8 cellular contexts compared by ENCODE assay signal in the genomic region with DNA sequence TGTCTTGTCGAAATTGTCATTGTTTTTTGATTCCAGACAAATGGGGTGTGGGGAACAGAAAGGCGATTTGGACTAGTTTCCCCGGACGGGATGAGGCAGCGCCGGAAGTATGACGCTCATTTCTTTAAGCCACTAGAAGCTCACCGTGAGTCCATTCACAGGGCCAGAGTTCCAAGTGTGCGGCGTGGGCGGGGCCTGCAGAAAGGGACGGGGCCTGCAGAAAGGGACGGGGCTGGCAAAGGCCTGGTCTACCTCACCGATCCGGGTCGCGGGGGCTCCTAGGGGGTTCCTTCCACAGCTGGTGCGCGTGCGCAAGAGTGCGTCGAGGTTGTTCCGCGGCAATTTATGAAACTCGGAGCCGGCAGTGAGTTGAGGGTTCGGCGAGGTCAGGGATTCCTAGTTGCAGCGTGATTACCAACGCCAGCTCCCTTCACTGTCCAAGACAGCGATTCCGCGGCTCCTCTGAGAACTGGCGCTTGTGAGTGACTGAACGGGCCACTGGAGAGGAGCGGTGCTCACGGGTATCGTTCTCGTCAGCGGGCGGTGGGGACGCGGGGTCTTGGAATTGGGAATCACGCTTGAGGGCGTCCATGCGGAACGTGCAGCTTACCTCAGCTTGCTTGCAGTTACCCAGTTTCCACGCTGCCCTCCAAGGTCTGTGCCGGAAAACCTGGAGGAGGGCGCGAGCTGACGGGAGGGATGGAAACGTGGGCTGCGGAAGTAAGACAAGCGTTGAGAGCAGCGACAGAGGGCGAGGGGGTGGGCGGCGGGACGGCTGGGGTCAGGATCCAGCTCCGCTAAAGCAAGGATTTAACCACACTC. TPM values are rescaled to one million over a fixed set of nuclear protein-coding genes. Genes with fewer than 3 reads are reported as not detected.
DNase-seq lines count a peak whose midpoint lies in the region; ATAC-seq and TF ChIP-seq lines count a peak whose summit lies in the region.

TSS of gene ZNF215 (plus strand) at position 219 of the 822 bp plus-strand sequence. CDS start 5,847 bp downstream, outside the sequence.

- peaks cover 0 to 7% (median 2%) of the 10 kb centered on the region in 4 donors for H3K4me1 ChIP-seq in Peyer's patch
- H3K4me1 ChIP-seq in body of pancreas = peaks cover 10% of the 10 kb centered on the region
- peaks cover 2% of the 10 kb centered on the region for H3K4me1 ChIP-seq in iPS-15b (ENCODE audit: control insufficient read depth, insufficient read depth, low read length)

- H3K4me3 ChIP-seq in Peyer's patch (peak within 1 kb of the TSS; percentile 56 to 92 (median 61)), body of pancreas (peak within 1 kb of the TSS; percentile 39 to 68), iPS-15b (ENCODE audit: low read depth, low read length) (peak within 1 kb of the TSS; percentile 93)

- no peak for TF ChIP-seq POLR2A in Peyer's patch (IDR thresholded peaks at IDR 0.05)
- TF ChIP-seq POLR2A in body of pancreas (IDR thresholded peaks at IDR 0.05) = peak in 2 of 3 donors; percentile 45 to 50

- TF ChIP-seq CTCF in Peyer's patch (IDR thresholded peaks at IDR 0.05) (no peak), body of pancreas (IDR thresholded peaks at IDR 0.05) (no peak)

- H3K27ac ChIP-seq in Peyer's patch (peak within 1 kb of the TSS; percentile 24 to 85 (median 62)), body of pancreas (peak within 1 kb of the TSS in 3 of 4 donors; percentile 58 to 70 (median 59))

- H3K27me3 ChIP-seq in Peyer's patch (no peaks in the 10 kb centered on the region), body of pancreas (no peaks in the 10 kb centered on the region), iPS-15b (ENCODE audit: control insufficient read depth, insufficient read depth, low read length) (no peaks in the 10 kb centered on the region)

- DNase-seq in DMS53 (lab: John Stamatoyannopoulos, UW) (peak; percentile 97), Peyer's patch (peak; percentile 73 to 91 (median 86)), body of pancreas (peak; percentile 76 to 85 (median 79)), sciatic nerve (ENCODE audit: low spot score) (peak; percentile 69), NCI-H2029 treated with DMSO at 0.1 percent for 48 hours (lab: John Stamatoyannopoulos, UW) (no peak)

- H3K9me3 ChIP-seq in Peyer's patch = no peaks in the 10 kb centered on the region
- H3K9me3 ChIP-seq in body of pancreas = no peaks in the 10 kb centered on the region
- no peaks in the 10 kb centered on the region for H3K9me3 ChIP-seq in iPS-15b (ENCODE audit: control insufficient read depth, insufficient read depth, low read length)

- no peaks in the 10 kb centered on the region for H3K36me3 ChIP-seq in Peyer's patch
- no peaks in the 10 kb centered on the region for H3K36me3 ChIP-seq in body of pancreas (replicated peaks in 1 of 2; ENCODE audit: insufficient read depth in 1 of 2, low read depth in 2 of 2)
- no peaks in the 10 kb centered on the region for H3K36me3 ChIP-seq in iPS-15b (ENCODE audit: control insufficient read depth, insufficient read depth, low read length)

- peak within 1 kb of the TSS; percentile 86 for H3K9ac ChIP-seq in iPS-15b (ENCODE audit: low read depth, low read length)

- intact Hi-C loops in body of pancreas (cut with DNase I) (no loop called here), sciatic nerve (cut with DNase I) (no loop called here)

- 2 to 4% methylated on average over 26 to 60 of the region's 61 CpGs for WGBS in body of pancreas, 2 donors

- peak; percentile 69 for ATAC-seq in GM19463 (IDR thresholded peaks at IDR 0.05; ENCODE audit: unreplicated experiment)
- ATAC-seq in HG03520 (IDR thresholded peaks at IDR 0.05; ENCODE audit: unreplicated experiment) = peak; percentile 67
- peak; percentile 86 for ATAC-seq in body of pancreas
- peak; percentile 82 for ATAC-seq in sciatic nerve

RNA-seq across cellular contexts. Expression of gene ZNF215, which starts in this region (rescaled TPM):
- total RNA-seq in Peyer's patch = 10 to 100 TPM in 2 of 4 donors, 1 to 10 TPM in 2; 5.1 to 19.8 (median 10.4) TPM
- total RNA-seq in body of pancreas = 1 to 10 TPM; 4.9 to 7.3 TPM
- 0.80 TPM for total RNA-seq in sciatic nerve

Comparison
In these comparisons a context has a peak if more than half of its experiments do, and no peak if none do; other contexts are left out.
1. Peak in DNase-seq and ATAC-seq in sciatic nerve; RNA of the gene not detected or under 1 TPM.
2. POLR2A ChIP-seq: peak in body of pancreas (2 of 3); none in Peyer's patch (0 of 2).
3. Peak in every context shown above with its lines, with median percentiles within 50 percentile points of each other: ATAC-seq and H3K4me3 ChIP-seq.